28 cellular contexts compared by ENCODE assay signal in the genomic region with DNA sequence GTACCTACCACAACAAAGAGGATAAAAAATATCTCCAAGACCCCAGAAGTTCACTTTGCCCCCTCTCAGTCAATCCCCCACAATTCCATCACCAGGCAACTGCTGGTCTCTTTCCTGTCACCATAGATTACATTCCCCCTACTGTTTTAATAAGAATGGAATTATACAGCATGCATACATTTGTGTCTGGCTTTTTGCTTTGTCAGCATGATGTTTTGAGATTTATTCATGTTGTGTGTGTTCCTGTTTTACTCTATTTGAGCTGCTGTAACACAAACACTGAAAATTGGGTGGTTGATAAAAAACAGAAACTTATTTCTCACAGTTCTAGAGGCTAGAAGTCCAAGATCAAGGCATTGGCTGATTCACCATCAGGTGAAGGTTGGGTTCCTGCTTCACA.
DNase-seq lines count a peak whose midpoint lies in the region; ATAC-seq, FAIRE-seq and TF ChIP-seq lines count a peak whose summit lies in the region.
"Had no signal": no experiment of that assay in that cellular context is flagged by ENCODE, and none has a peak within 500 bp of the region (broad histone marks: within the 10 kb centered on the region; RNA-seq: fewer than 3 reads in every experiment).

No MANE protein-coding gene starts in this region.

- no peaks in the 10 kb centered on the region for H3K9me1 ChIP-seq in K562 (ENCODE audit: control insufficient read depth, insufficient read depth, low read length)

- H3K4me1 ChIP-seq in A549 (peaks cover 16% of the 10 kb centered on the region), K562 (replicated peaks in 1 of 2; ENCODE audit: control insufficient read depth in 2 of 2, insufficient read depth in 2 of 2, low read length in 2 of 2) (no peaks in the 10 kb centered on the region)
- H3K4me1 ChIP-seq: BE2C, BLaER1 had no signal

- H3K4me2 ChIP-seq in A549 (no peak overlapping the region), K562 (ENCODE audit: insufficient read depth, low read length) (no peak overlapping the region)
- H3K4me2 ChIP-seq: BLaER1 had no signal

- H3K36me3 Mint-ChIP-seq in activated T-cell treated with anti-CD3 and anti-CD28 coated beads, Interleukin-2, amount 50 U/mL, for 72 hours (ENCODE audit: insufficient read depth in 2 of 2) = no peaks in the 10 kb centered on the region
- H3K36me3 Mint-ChIP-seq in nephron (ENCODE audit: low read depth) (no peaks in the 10 kb centered on the region), T-cell (no peaks in the 10 kb centered on the region)
- H3K36me3 Mint-ChIP-seq: CD14-positive monocyte; CD4-positive, CD25-positive, alpha-beta regulatory T cell had no signal

- no peak overlapping the region for H2AFZ ChIP-seq in K562 (ENCODE audit: low read depth, low read length)

- TF ChIP-seq EP300 in A549 (IDR thresholded peaks at IDR 0.05) = no peak
- TF ChIP-seq EP300 in K562 (IDR thresholded peaks at IDR 0.05; ENCODE audit: low read length) = no peak

- TF ChIP-seq CTCF in A549 (IDR thresholded peaks at IDR 0.05) = no peak
- no peak for TF ChIP-seq CTCF in K562 (IDR thresholded peaks at IDR 0.05 in 2 of 3, conservative IDR thresholded peaks at IDR 0.05 in 1 of 3; ENCODE audit: insufficient read depth in 2 of 3, low read depth in 1 of 3, low read length in 3 of 3)
- no peak for TF ChIP-seq CTCF in nephron (IDR thresholded peaks at IDR 0.05; ENCODE audit: unreplicated experiment in 3 of 3)
- no peak for TF ChIP-seq CTCF in RWPE1 (conservative IDR thresholded peaks at IDR 0.05; ENCODE audit: low read depth)

- no peak for FAIRE-seq in A549 (lab: Jason Lieb, UNC)
- FAIRE-seq in K562 (lab: Jason Lieb, UNC) = no peak
- FAIRE-seq: GM12878, GM12892, GM18507 had no signal

- no peaks in the 10 kb centered on the region for H3K27me3 Mint-ChIP-seq in activated T-cell treated with anti-CD3 and anti-CD28 coated beads, Interleukin-2, amount 50 U/mL, for 72 hours (ENCODE audit: low read depth)
- H3K27me3 Mint-ChIP-seq in nephron (ENCODE audit: low read depth) (peaks cover 4% of the 10 kb centered on the region), T-cell (no peaks in the 10 kb centered on the region)
- H3K27me3 Mint-ChIP-seq: CD4-positive, alpha-beta memory T cell; CD4-positive, CD25-positive, alpha-beta regulatory T cell had no signal

- H3K27ac ChIP-seq in A549 (peak overlapping the region in 1 of 2 experiments; percentile 44; a peak in 3 of 6 replicates), K562 (ENCODE audit: extremely low read depth, low read depth, low read length) (no peak overlapping the region), RWPE1 (no peak overlapping the region)
- H3K27ac ChIP-seq: 22Rv1, BLaER1 had no signal

- no peak for ATAC-seq in activated T-cell treated with anti-CD3 and anti-CD28 coated beads, Interleukin-2, amount 50 U/mL, for 72 hours (replicated peaks in 1 of 2)
- ATAC-seq in A549 (no peak), K562 (no peak), T-cell (replicated peaks in 1 of 4) (no peak)
- ATAC-seq: GM12878 had no signal

- CTCF ChIA-PET in A549 (lab: Yijun Ruan, JAX) = interaction anchor here (2.0 to 4.3 kb wide), 2 partner anchors 213 kb away, joined by 7 to 30 read pairs; no protein-coding TSS in a partner anchor
- CTCF ChIA-PET in K562 (lab: Yijun Ruan, JAX; ENCODE audit: low intra/inter-chr PET ratio) = no interaction called here
- CTCF ChIA-PET in T-cell (lab: Charles Lee) = no interaction called here
- CTCF ChIA-PET in RWPE1 (lab: Yijun Ruan, JAX) = no interaction called here

- H3K27ac Mint-ChIP-seq in activated T-cell treated with anti-CD3 and anti-CD28 coated beads, Interleukin-2, amount 50 U/mL, for 72 hours = peak overlapping the region; percentile 29
- peak overlapping the region; percentile 5 to 14 (median 9) for H3K27ac Mint-ChIP-seq in nephron
- no peak overlapping the region for H3K27ac Mint-ChIP-seq in T-cell
- H3K27ac Mint-ChIP-seq: CD14-positive monocyte; CD4-positive, alpha-beta memory T cell; CD4-positive, CD25-positive, alpha-beta regulatory T cell; CD8-positive, alpha-beta memory T cell had no signal

- H3K9me3 Mint-ChIP-seq in activated T-cell treated with anti-CD3 and anti-CD28 coated beads, Interleukin-2, amount 50 U/mL, for 72 hours = no peaks in the 10 kb centered on the region
- no peaks in the 10 kb centered on the region for H3K9me3 Mint-ChIP-seq in nephron
- no peaks in the 10 kb centered on the region for H3K9me3 Mint-ChIP-seq in T-cell

- no peak overlapping the region for H3K9ac ChIP-seq in K562 (ENCODE audit: insufficient read depth in 1 of 2, low read depth in 2 of 2, low read length in 2 of 2)
- H3K9ac ChIP-seq: BLaER1 had no signal

- H3K9me3 ChIP-seq in A549 (no peaks in the 10 kb centered on the region), K562 (replicated peaks; ENCODE audit: control insufficient read depth, insufficient read depth, low read depth, low read length) (no peaks in the 10 kb centered on the region)
- H3K9me3 ChIP-seq: BE2C, BLaER1 had no signal

- in situ Hi-C loops in K562 (cut with MboI) = no loop called here

- BruUV-seq in K562 (replicated peaks; lab: Mats Ljungman, UMichigan) = no TSS peak

- no peaks in the 10 kb centered on the region for H3K36me3 ChIP-seq in K562 (ENCODE audit: control insufficient read depth, insufficient read depth, low read length)
- H3K36me3 ChIP-seq: BE2C, BLaER1 had no signal

- H3K4me3 ChIP-seq in A549 = no peak overlapping the region
- H3K4me3 ChIP-seq in K562 = no peak overlapping the region
- H3K4me3 ChIP-seq: BLaER1, GM12878 had no signal

- no peaks in the 10 kb centered on the region for H3K79me2 ChIP-seq in K562 (ENCODE audit: control insufficient read depth, insufficient read depth, low read length)

- TF ChIP-seq POLR2A in A549 (IDR thresholded peaks at IDR 0.05; ENCODE audit: low read length) (no peak), K562 (conservative IDR thresholded peaks at IDR 0.05) (no peak)

- H3K27me3 ChIP-seq in K562 (ENCODE audit: control insufficient read depth in 2 of 2, insufficient read depth in 2 of 2, low read length in 2 of 2) = no peaks in the 10 kb centered on the region
- H3K27me3 ChIP-seq: BE2C, BLaER1 had no signal

- no peaks in the 10 kb centered on the region for H3K4me1 Mint-ChIP-seq in activated T-cell treated with anti-CD3 and anti-CD28 coated beads, Interleukin-2, amount 50 U/mL, for 72 hours (ENCODE audit: low read depth)
- H3K4me1 Mint-ChIP-seq in nephron = peaks cover 34% of the 10 kb centered on the region
- H3K4me1 Mint-ChIP-seq in T-cell = no peaks in the 10 kb centered on the region
- H3K4me1 Mint-ChIP-seq: CD14-positive monocyte; CD4-positive, alpha-beta memory T cell; CD4-positive, CD25-positive, alpha-beta regulatory T cell; CD8-positive, alpha-beta memory T cell had no signal

- no peak for TF ChIP-seq RAD21 in A549 (conservative IDR thresholded peaks at IDR 0.05 in 1 of 2, IDR thresholded peaks at IDR 0.05 in 1 of 2)
- TF ChIP-seq RAD21 in K562 (CRISPR knock-in tag; conservative IDR thresholded peaks at IDR 0.05 in 1 of 2, IDR thresholded peaks at IDR 0.05 in 1 of 2) = no peak

- intact Hi-C loops in K562 (cut with micrococcal nuclease) = no loop called here

- POLR2A ChIA-PET in A549 (lab: Yijun Ruan, JAX) (no interaction called here), K562 (lab: Yijun Ruan, JAX) (no interaction called here), T-cell (lab: Charles Lee) (no interaction called here), RWPE1 (lab: Yijun Ruan, JAX; ENCODE audit: low non-redundant PET) (no interaction called here)

- no peaks in the 10 kb centered on the region for H4K20me1 ChIP-seq in K562 (replicated peaks; ENCODE audit: control insufficient read depth, insufficient read depth, low read length)
- H4K20me1 ChIP-seq: BLaER1 had no signal

- no peak overlapping the region for H3K4me3 Mint-ChIP-seq in activated T-cell treated with anti-CD3 and anti-CD28 coated beads, Interleukin-2, amount 50 U/mL, for 72 hours
- no peak overlapping the region for H3K4me3 Mint-ChIP-seq in nephron
- H3K4me3 Mint-ChIP-seq in T-cell = no peak overlapping the region
- H3K4me3 Mint-ChIP-seq: CD14-positive monocyte; CD4-positive, alpha-beta memory T cell; CD4-positive, CD25-positive, alpha-beta regulatory T cell; CD8-positive, alpha-beta memory T cell had no signal

- no peak for DNase-seq in activated T-cell treated with anti-CD3 and anti-CD28 coated beads, Interleukin-2, amount 50 U/mL, for 72 hours
- DNase-seq in activated T-cell treated with anti-CD3 and anti-CD28 coated beads for 4 hours = no peak
- DNase-seq in A549 (ENCODE audit: low read depth in 1 of 2, low spot score in 1 of 2) = no peak
- no peak for DNase-seq in K562 (ENCODE audit: extremely low read depth in 1 of 4, low spot score in 3 of 4)
- DNase-seq in T-cell = no peak
- DNase-seq in RWPE1 (ENCODE audit: low spot score) = no peak
- DNase-seq in NCI-H146 (lab: John Stamatoyannopoulos, UW) = no peak
- DNase-seq: ACHN; BE2C; C1 segment of cervical spinal cord; CD4-positive, alpha-beta memory T cell; CD4-positive, CD25-positive, alpha-beta regulatory T cell; CD8-positive, alpha-beta memory T cell; COR-L47; DMS 273 treated with DMSO at 0.1 percent for 48 hours; DMS153; DMS53; DMS79; DND-41; EL; GDM1 had no signal

TF ChIP-seq in A549, 52 proteins besides CTCF, POLR2A, EP300 and RAD21:
- no peak for TF ChIP-seq ATOH8 (CRISPR knock-in tag; IDR thresholded peaks at IDR 0.05; ENCODE audit: low read depth)
- TF ChIP-seq MAFK (IDR thresholded peaks at IDR 0.05; ENCODE audit: partially characterized antibody) = peak; percentile 91
TF ChIP-seq in A549: peak in this region for 1.

TF ChIP-seq in K562, 482 proteins besides CTCF, POLR2A, EP300 and RAD21:
- TF ChIP-seq SRSF9 (IDR thresholded peaks at IDR 0.05; ENCODE audit: borderline replicate concordance, low read depth, low read length) (no peak), ZNF316 (IDR thresholded peaks at IDR 0.05) (peak; percentile 37; the same call in 1 of the 2 replicates), MAFK (IDR thresholded peaks at IDR 0.05; ENCODE audit: low read length) (0 out of 2 replicates have a peak, but pooled peaks have one; percentile 21)

Comparison
In these comparisons a context has a peak if more than half of its experiments do, and no peak if none do; other contexts are left out.
1. H3K27ac Mint-ChIP-seq: peak in activated T-cell treated with anti-CD3 and anti-CD28 coated beads, Interleukin-2, amount 50 U/mL, for 72 hours (single experiment) and nephron (3 of 3); none in T-cell (0 of 2).